ENCODE assay signal across 21 cellular contexts in genomic region chr11:76215946-76216345, GRCh38. TPM values are rescaled to one million over a fixed set of nuclear protein-coding genes. Genes with fewer than 3 reads are reported as not detected.
DNase-seq lines count a peak whose midpoint lies in the region; ATAC-seq and TF ChIP-seq lines count a peak whose summit lies in the region.
"Had no signal": no experiment of that assay in that cellular context is flagged by ENCODE, and none has a peak within 500 bp of the region (broad histone marks: within the 10 kb centered on the region; RNA-seq: fewer than 3 reads in every experiment).

No MANE protein-coding gene starts in this region.

- no peak overlapping the region for H3K4me3 ChIP-seq in right atrium auricular region
- H3K4me3 ChIP-seq in fibroblast of the aortic adventitia (ENCODE audit: low read depth, low read length), result no peak overlapping the region
- H3K4me3 ChIP-seq: colonic mucosa, lung had no signal

- intact Hi-C loops in left ventricle myocardium superior (cut with micrococcal nuclease), result no loop called here

- TF ChIP-seq CTCF in right atrium auricular region (IDR thresholded peaks at IDR 0.05) (no peak), fibroblast of the aortic adventitia (IDR thresholded peaks at IDR 0.05; ENCODE audit: insufficient read depth, low read length) (no peak)

- no peaks in the 10 kb centered on the region for H3K36me3 ChIP-seq in right atrium auricular region
- H3K36me3 ChIP-seq: colonic mucosa had no signal

- no peaks in the 10 kb centered on the region for H3K9me3 ChIP-seq in right atrium auricular region
- H3K9me3 ChIP-seq: colonic mucosa had no signal

- no peaks in the 10 kb centered on the region for H3K27me3 ChIP-seq in right atrium auricular region

- peak; percentile 19 for DNase-seq in left ventricle myocardium superior
- DNase-seq in right atrium auricular region (ENCODE audit: low spot score), result no peak
- peak; percentile 24 for DNase-seq in NCI-H226
- DNase-seq in fibroblast of the aortic adventitia (ENCODE audit: low read depth), result peak; percentile 37
- DNase-seq in SHP77 (lab: John Stamatoyannopoulos, UW), result no peak
- DNase-seq in stimulated activated CD4-positive, alpha-beta T cell treated with anti-CD3 and anti-CD28 coated beads, Interleukin-1b, Interleukin-23, amount 100 ng/mL, for 48 hours, result no peak
- DNase-seq: activated CD4-positive, alpha-beta T cell treated with anti-CD3 and anti-CD28 coated beads, Interleukin-2, amount 50 U/mL, for 4 hours; activated T-cell treated with anti-CD3 and anti-CD28 coated beads, Interleukin-2, amount 50 U/mL, for 72 hours; amniotic stem cell; colonic mucosa; H7; hippocampal formation; NCI-H187; NCI-H526 treated with DMSO at 0.1 percent for 48 hours; SIG-M5 had no signal

- ATAC-seq in left ventricle myocardium superior, result no peak
- no peak for ATAC-seq in HG02678 (IDR thresholded peaks at IDR 0.05; ENCODE audit: unreplicated experiment)
- ATAC-seq in GM21526 (IDR thresholded peaks at IDR 0.05; ENCODE audit: low FRiP score, unreplicated experiment), result no peak
- ATAC-seq: activated T-cell treated with anti-CD3 and anti-CD28 coated beads, Interleukin-2, amount 50 U/mL, for 72 hours; sciatic nerve; stimulated activated memory B cell treated with anti-CD40 and anti-IgM and Interleukin-4, amounts not matched to agents 10 μg/mL and 1 μg/mL and 100 μg/mL, for 72 hours had no signal

- no peak overlapping the region for H3K27ac ChIP-seq in right atrium auricular region
- H3K27ac ChIP-seq: colonic mucosa had no signal

- H3K4me1 ChIP-seq in right atrium auricular region, result peaks cover 0 to 2% of the 10 kb centered on the region in 2 donors

RNA-seq across cellular contexts. Expression of gene WNT11, which starts 9.6 kb away (rescaled TPM):
- total RNA-seq in left ventricle myocardium superior, result 15.2 TPM
- 1 to 10 TPM; 1.6 to 6.8 TPM for total RNA-seq in right atrium auricular region
- 1.2 TPM in 1 of 2 replicates, not detected in the other for total RNA-seq in fibroblast of the aortic adventitia (ENCODE audit: low replicate concordance)
- total RNA-seq: epithelial cell of proximal tubule had no signal

Comparison
In these comparisons a context has a peak if more than half of its experiments do, and no peak if none do; other contexts are left out.
1. DNase-seq: peak in left ventricle myocardium superior (single experiment), NCI-H226 (single experiment) and fibroblast of the aortic adventitia (single experiment); none in right atrium auricular region (single experiment), SHP77 (0 of 2) and stimulated activated CD4-positive, alpha-beta T cell treated with anti-CD3 and anti-CD28 coated beads, Interleukin-1b, Interleukin-23, amount 100 ng/mL, for 48 hours (single experiment).